Comparison of ENCODE assay signal across 1 cellular context in the genomic region with DNA sequence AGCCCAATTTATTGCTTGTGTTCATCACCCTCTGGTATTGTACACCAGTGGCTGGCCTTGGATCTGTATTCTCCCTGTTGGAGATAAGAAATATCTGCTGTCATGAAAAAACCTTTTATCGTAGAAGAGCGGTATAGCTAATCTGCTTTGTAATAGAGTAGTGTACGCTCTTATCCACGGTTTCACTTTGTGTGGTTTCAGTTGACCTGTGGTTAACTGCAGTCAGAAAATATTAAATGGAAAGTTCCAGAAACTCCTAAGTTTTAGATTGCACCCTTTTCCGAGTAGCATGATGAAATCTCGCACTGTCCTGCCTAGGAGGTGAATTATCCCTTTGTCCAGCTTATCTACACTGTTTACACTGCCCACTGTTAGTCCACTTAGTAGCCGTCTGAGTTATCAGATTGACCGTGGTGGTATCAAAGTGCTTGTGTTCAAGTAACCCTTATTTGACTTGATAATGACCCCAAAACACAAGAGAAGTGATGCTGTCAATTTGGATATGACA.
A peak's percentile ranks its signal among the peaks of the same experiment; 100 is the strongest.
TF ChIP-seq lines count a peak whose summit lies in the region.

No MANE protein-coding gene starts in this region.

TF ChIP-seq in K562, 482 proteins besides CTCF, POLR2A, EP300 and RAD21 (continued from another document and continues in another):
- TF ChIP-seq FOXJ3 (CRISPR knock-in tag; IDR thresholded peaks at IDR 0.05), result no peak
- no peak for TF ChIP-seq HMG20A (CRISPR knock-in tag; conservative IDR thresholded peaks at IDR 0.05)
- TF ChIP-seq CXXC5 (CRISPR knock-in tag; IDR thresholded peaks at IDR 0.05), result peak; percentile 83
- TF ChIP-seq, protein P1, sequence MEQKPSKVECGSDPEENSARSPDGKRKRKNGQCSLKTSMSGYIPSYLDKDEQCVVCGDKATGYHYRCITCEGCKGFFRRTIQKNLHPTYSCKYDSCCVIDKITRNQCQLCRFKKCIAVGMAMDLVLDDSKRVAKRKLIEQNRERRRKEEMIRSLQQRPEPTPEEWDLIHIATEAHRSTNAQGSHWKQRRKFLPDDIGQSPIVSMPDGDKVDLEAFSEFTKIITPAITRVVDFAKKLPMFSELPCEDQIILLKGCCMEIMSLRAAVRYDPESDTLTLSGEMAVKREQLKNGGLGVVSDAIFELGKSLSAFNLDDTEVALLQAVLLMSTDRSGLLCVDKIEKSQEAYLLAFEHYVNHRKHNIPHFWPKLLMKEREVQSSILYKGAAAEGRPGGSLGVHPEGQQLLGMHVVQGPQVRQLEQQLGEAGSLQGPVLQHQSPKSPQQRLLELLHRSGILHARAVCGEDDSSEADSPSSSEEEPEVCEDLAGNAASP (IDR thresholded peaks at IDR 0.05), result no peak
- no peak for TF ChIP-seq CBFB (CRISPR knock-in tag; IDR thresholded peaks at IDR 0.05)
- TF ChIP-seq, protein P2, sequence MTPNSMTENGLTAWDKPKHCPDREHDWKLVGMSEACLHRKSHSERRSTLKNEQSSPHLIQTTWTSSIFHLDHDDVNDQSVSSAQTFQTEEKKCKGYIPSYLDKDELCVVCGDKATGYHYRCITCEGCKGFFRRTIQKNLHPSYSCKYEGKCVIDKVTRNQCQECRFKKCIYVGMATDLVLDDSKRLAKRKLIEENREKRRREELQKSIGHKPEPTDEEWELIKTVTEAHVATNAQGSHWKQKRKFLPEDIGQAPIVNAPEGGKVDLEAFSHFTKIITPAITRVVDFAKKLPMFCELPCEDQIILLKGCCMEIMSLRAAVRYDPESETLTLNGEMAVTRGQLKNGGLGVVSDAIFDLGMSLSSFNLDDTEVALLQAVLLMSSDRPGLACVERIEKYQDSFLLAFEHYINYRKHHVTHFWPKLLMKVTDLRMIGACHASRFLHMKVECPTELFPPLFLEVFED (CRISPR knock-in tag; conservative IDR thresholded peaks at IDR 0.05), result no peak
- peak; percentile 57 for TF ChIP-seq ADNP (tag; IDR thresholded peaks at IDR 0.05)
- peak; percentile 72 for TF ChIP-seq HDAC3 (IDR thresholded peaks at IDR 0.05; ENCODE audit: borderline replicate concordance, partially characterized antibody)
- TF ChIP-seq, protein P3, sequence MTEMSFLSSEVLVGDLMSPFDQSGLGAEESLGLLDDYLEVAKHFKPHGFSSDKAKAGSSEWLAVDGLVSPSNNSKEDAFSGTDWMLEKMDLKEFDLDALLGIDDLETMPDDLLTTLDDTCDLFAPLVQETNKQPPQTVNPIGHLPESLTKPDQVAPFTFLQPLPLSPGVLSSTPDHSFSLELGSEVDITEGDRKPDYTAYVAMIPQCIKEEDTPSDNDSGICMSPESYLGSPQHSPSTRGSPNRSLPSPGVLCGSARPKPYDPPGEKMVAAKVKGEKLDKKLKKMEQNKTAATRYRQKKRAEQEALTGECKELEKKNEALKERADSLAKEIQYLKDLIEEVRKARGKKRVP (CRISPR knock-in tag; IDR thresholded peaks at IDR 0.05), result peak; percentile 54; the same call in 1 of the 2 replicates
- peak; percentile 80 for TF ChIP-seq ATF7 (IDR thresholded peaks at IDR 0.05)
- TF ChIP-seq U2AF1 (optimal IDR thresholded peaks at IDR 0.05; ENCODE audit: low read depth, low read length), result no peak
- TF ChIP-seq DACH1 (IDR thresholded peaks at IDR 0.05; ENCODE audit: partially characterized antibody), result peak; percentile 91
- TF ChIP-seq ZNF217 (CRISPR knock-in tag; IDR thresholded peaks at IDR 0.05), result no peak
- TF ChIP-seq NCOA1 (IDR thresholded peaks at IDR 0.05; ENCODE audit: low read depth), result peak; percentile 77
- no peak for TF ChIP-seq KDM2B (CRISPR knock-in tag; IDR thresholded peaks at IDR 0.05)
- no peak for TF ChIP-seq FOS (IDR thresholded peaks at IDR 0.05; ENCODE audit: extremely low read depth, insufficient read length)
- no peak for TF ChIP-seq GTF2E2 (tag; IDR thresholded peaks at IDR 0.05)
- TF ChIP-seq KDM1A (IDR thresholded peaks at IDR 0.05), result peak; percentile 53 to 68; a peak in 3 of 4 replicates
- TF ChIP-seq, protein P4, sequence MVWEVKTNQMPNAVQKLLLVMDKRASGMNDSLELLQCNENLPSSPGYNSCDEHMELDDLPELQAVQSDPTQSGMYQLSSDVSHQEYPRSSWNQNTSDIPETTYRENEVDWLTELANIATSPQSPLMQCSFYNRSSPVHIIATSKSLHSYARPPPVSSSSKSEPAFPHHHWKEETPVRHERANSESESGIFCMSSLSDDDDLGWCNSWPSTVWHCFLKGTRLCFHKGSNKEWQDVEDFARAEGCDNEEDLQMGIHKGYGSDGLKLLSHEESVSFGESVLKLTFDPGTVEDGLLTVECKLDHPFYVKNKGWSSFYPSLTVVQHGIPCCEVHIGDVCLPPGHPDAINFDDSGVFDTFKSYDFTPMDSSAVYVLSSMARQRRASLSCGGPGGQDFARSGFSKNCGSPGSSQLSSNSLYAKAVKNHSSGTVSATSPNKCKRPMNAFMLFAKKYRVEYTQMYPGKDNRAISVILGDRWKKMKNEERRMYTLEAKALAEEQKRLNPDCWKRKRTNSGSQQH (CRISPR knock-in tag; IDR thresholded peaks at IDR 0.05), result no peak
- TF ChIP-seq BACH1 (tag; IDR thresholded peaks at IDR 0.05), result peak; percentile 40; the same call in 1 of the 2 replicates
- TF ChIP-seq CTBP1 (IDR thresholded peaks at IDR 0.05; ENCODE audit: borderline replicate concordance), result peak; percentile 88
- no peak for TF ChIP-seq ZNF561 (CRISPR knock-in tag; conservative IDR thresholded peaks at IDR 0.05)
- TF ChIP-seq ZZZ3 (IDR thresholded peaks at IDR 0.05), result no peak
- TF ChIP-seq RAD51 (IDR thresholded peaks at IDR 0.05; ENCODE audit: borderline replicate concordance, low read depth), result no peak
- TF ChIP-seq CBX2 (IDR thresholded peaks at IDR 0.05; ENCODE audit: insufficient read depth, low read length, poor library complexity, severe bottlenecking), result no peak
- TF ChIP-seq, protein P5, sequence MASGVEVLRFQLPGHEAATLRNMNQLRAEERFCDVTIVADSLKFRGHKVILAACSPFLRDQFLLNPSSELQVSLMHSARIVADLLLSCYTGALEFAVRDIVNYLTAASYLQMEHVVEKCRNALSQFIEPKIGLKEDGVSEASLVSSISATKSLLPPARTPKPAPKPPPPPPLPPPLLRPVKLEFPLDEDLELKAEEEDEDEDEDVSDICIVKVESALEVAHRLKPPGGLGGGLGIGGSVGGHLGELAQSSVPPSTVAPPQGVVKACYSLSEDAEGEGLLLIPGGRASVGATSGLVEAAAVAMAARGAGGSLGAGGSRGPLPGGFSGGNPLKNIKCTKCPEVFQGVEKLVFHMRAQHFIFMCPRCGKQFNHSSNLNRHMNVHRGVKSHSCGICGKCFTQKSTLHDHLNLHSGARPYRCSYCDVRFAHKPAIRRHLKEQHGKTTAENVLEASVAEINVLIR (CRISPR knock-in tag; IDR thresholded peaks at IDR 0.05), result no peak
- TF ChIP-seq, protein P6, sequence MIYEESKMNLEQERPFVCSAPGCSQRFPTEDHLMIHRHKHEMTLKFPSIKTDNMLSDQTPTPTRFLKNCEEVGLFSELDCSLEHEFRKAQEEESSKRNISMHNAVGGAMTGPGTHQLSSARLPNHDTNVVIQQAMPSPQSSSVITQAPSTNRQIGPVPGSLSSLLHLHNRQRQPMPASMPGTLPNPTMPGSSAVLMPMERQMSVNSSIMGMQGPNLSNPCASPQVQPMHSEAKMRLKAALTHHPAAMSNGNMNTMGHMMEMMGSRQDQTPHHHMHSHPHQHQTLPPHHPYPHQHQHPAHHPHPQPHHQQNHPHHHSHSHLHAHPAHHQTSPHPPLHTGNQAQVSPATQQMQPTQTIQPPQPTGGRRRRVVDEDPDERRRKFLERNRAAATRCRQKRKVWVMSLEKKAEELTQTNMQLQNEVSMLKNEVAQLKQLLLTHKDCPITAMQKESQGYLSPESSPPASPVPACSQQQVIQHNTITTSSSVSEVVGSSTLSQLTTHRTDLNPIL (CRISPR knock-in tag; IDR thresholded peaks at IDR 0.05), result no peak
- TF ChIP-seq ESRRA (IDR thresholded peaks at IDR 0.05; ENCODE audit: borderline replicate concordance, low read depth), result peak; percentile 91; the same call in 1 of the 2 replicates
- no peak for TF ChIP-seq EHMT2 (IDR thresholded peaks at IDR 0.05)
- TF ChIP-seq, protein P7, sequence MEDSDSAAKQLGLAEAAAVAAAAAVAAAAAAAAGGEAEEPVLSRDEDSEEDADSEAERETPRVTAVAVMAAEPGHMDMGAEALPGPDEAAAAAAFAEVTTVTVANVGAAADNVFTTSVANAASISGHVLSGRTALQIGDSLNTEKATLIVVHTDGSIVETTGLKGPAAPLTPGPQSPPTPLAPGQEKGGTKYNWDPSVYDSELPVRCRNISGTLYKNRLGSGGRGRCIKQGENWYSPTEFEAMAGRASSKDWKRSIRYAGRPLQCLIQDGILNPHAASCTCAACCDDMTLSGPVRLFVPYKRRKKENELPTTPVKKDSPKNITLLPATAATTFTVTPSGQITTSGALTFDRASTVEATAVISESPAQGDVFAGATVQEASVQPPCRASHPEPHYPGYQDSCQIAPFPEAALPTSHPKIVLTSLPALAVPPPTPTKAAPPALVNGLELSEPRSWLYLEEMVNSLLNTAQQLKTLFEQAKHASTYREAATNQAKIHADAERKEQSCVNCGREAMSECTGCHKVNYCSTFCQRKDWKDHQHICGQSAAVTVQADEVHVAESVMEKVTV (CRISPR knock-in tag; IDR thresholded peaks at IDR 0.05), result no peak
- TF ChIP-seq TAF15 (IDR thresholded peaks at IDR 0.05; ENCODE audit: low read depth, low read length), result no peak
- peak; percentile 67; the same call in 1 of the 2 replicates for TF ChIP-seq JUND (IDR thresholded peaks at IDR 0.05; ENCODE audit: borderline replicate concordance, low read depth, low read length)
- TF ChIP-seq JUND (tag; IDR thresholded peaks at IDR 0.05; ENCODE audit: borderline replicate concordance, low read depth, low read length), result peak; percentile 46; the same call in 1 of the 3 replicates
- no peak for TF ChIP-seq CBX8 (IDR thresholded peaks at IDR 0.05; ENCODE audit: borderline replicate concordance, extremely low read depth, low read depth, low read length, poor library complexity, severe bottlenecking)
- TF ChIP-seq, protein P8, sequence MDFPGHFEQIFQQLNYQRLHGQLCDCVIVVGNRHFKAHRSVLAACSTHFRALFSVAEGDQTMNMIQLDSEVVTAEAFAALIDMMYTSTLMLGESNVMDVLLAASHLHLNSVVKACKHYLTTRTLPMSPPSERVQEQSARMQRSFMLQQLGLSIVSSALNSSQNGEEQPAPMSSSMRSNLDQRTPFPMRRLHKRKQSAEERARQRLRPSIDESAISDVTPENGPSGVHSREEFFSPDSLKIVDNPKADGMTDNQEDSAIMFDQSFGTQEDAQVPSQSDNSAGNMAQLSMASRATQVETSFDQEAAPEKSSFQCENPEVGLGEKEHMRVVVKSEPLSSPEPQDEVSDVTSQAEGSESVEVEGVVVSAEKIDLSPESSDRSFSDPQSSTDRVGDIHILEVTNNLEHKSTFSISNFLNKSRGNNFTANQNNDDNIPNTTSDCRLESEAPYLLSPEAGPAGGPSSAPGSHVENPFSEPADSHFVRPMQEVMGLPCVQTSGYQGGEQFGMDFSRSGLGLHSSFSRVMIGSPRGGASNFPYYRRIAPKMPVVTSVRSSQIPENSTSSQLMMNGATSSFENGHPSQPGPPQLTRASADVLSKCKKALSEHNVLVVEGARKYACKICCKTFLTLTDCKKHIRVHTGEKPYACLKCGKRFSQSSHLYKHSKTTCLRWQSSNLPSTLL (IDR thresholded peaks at IDR 0.05), result no peak
- no peak for TF ChIP-seq RBFOX2 (IDR thresholded peaks at IDR 0.05; ENCODE audit: low read depth, low read length)
- no peak for TF ChIP-seq CAMTA2 (CRISPR knock-in tag; conservative IDR thresholded peaks at IDR 0.05)
- no peak for TF ChIP-seq PTBP1 (IDR thresholded peaks at IDR 0.05; ENCODE audit: low read depth, low read length)
- no peak for TF ChIP-seq ZNF77 (CRISPR knock-in tag; IDR thresholded peaks at IDR 0.05)
- no peak for TF ChIP-seq CHD4 (IDR thresholded peaks at IDR 0.05; ENCODE audit: insufficient read depth, insufficient replicate concordance, low read depth, low read length, poor library complexity, severe bottlenecking)
- TF ChIP-seq ZNF184 (CRISPR knock-in tag; IDR thresholded peaks at IDR 0.05), result no peak
- peak; percentile 89; the same call in 1 of the 2 replicates for TF ChIP-seq NBN (IDR thresholded peaks at IDR 0.05; ENCODE audit: low read depth)
- no peak for TF ChIP-seq HNRNPK (IDR thresholded peaks at IDR 0.05; ENCODE audit: low read depth, low read length, poor library complexity, severe bottlenecking)
- TF ChIP-seq, protein P9, sequence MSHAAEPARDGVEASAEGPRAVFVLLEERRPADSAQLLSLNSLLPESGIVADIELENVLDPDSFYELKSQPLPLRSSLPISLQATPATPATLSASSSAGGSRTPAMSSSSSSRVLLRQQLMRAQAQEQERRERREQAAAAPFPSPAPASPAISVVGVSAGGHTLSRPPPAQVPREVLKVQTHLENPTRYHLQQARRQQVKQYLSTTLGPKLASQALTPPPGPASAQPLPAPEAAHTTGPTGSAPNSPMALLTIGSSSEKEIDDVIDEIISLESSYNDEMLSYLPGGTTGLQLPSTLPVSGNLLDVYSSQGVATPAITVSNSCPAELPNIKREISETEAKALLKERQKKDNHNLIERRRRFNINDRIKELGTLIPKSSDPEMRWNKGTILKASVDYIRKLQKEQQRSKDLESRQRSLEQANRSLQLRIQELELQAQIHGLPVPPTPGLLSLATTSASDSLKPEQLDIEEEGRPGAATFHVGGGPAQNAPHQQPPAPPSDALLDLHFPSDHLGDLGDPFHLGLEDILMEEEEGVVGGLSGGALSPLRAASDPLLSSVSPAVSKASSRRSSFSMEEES (CRISPR knock-in tag; IDR thresholded peaks at IDR 0.05), result no peak
- no peak for TF ChIP-seq SIN3B (IDR thresholded peaks at IDR 0.05; ENCODE audit: low read depth)
- TF ChIP-seq, protein P10, sequence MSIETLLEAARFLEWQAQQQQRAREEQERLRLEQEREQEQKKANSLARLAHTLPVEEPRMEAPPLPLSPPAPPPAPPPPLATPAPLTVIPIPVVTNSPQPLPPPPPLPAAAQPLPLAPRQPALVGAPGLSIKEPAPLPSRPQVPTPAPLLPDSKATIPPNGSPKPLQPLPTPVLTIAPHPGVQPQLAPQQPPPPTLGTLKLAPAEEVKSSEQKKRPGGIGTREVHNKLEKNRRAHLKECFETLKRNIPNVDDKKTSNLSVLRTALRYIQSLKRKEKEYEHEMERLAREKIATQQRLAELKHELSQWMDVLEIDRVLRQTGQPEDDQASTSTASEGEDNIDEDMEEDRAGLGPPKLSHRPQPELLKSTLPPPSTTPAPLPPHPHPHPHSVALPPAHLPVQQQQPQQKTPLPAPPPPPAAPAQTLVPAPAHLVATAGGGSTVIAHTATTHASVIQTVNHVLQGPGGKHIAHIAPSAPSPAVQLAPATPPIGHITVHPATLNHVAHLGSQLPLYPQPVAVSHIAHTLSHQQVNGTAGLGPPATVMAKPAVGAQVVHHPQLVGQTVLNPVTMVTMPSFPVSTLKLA (conservative IDR thresholded peaks at IDR 0.05), result no peak; a peak in 1 of 4 replicates
- TF ChIP-seq FOXA1 (IDR thresholded peaks at IDR 0.05; ENCODE audit: borderline replicate concordance), result no peak
- no peak for TF ChIP-seq XRCC5 (IDR thresholded peaks at IDR 0.05; ENCODE audit: low read depth, low read length)
- no peak for TF ChIP-seq ZNF134 (CRISPR knock-in tag; conservative IDR thresholded peaks at IDR 0.05)
- TF ChIP-seq POLR2AphosphoS5 (IDR thresholded peaks at IDR 0.05; ENCODE audit: control insufficient read depth, insufficient read depth, low read depth, low read length), result no peak
